ENCODE assay signal across 25 cellular contexts in the genomic region with DNA sequence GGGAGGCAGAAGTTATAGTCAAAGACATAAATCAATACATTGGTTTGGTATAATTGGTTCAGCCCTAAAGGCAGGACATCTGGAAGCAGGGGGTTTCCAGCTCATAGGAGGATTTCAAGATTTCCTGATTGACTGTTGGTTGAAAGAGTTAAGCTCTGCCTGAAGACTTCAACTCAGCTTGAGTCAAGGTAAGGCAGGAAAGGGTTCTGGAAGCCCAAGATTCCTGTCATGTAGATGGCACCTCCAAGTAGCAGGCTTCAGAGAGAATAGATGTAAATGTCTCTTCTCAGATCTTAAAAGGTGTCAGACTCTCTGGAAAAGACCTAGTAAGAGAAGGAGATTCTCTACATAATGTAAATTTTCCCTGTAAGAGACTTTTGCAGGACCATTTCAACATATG.
"Had no signal": no experiment of that assay in that cellular context is flagged by ENCODE, and none has a peak within 500 bp of the region (broad histone marks: within the 10 kb centered on the region; RNA-seq: fewer than 3 reads in every experiment).

No MANE protein-coding gene starts in this region.

- H3K4me3 ChIP-seq: coronary artery, gastrocnemius medialis, heart right ventricle, lung, ovary, right lobe of liver, stomach, thyroid gland, vagina had no signal

- H3K27ac ChIP-seq: coronary artery, gastrocnemius medialis, heart right ventricle, ovary, right lobe of liver, stomach, thyroid gland, vagina had no signal

- DNase-seq: dermis blood vessel endothelial cell; effector memory CD8-positive, alpha-beta T cell; gastrocnemius medialis; heart right ventricle; hippocampal formation; kidney; midbrain; naive thymus-derived CD4-positive, alpha-beta T cell; nephron progenitor cell; occipital lobe; ovary; posterior cingulate gyrus; right lobe of liver; small intestine; stimulated activated CD4-positive, alpha-beta T cell treated with anti-CD3 and anti-CD28 coated beads, Interleukin-15, amount 100 ng/mL, for 24 hours; stimulated activated CD4-positive, alpha-beta T cell treated with anti-CD3 and anti-CD28 coated beads, Interleukin-2, amount 100 ng/mL, for 48 hours; stimulated activated CD8-positive, alpha-beta memory T cell treated with anti-CD3 and anti-CD28 coated beads, Interleukin-4, amount 100 ng/mL, for 48 hours; stimulated activated naive CD4-positive, alpha-beta T cell treated with Interleukin-2 at 50 U/mL for 16 hours; stomach; thyroid gland; trophoblast cell had no signal

- ATAC-seq: effector memory CD8-positive, alpha-beta T cell; gastrocnemius medialis; heart right ventricle; left lobe of liver; naive thymus-derived CD4-positive, alpha-beta T cell; right lobe of liver had no signal

- H3K27me3 ChIP-seq: gastrocnemius medialis, heart right ventricle, ovary, right lobe of liver, stomach, thyroid gland, vagina had no signal

- H3K36me3 ChIP-seq: gastrocnemius medialis, heart right ventricle, ovary, right lobe of liver, stomach, thyroid gland, vagina had no signal

- H3K9me3 ChIP-seq: gastrocnemius medialis, heart right ventricle, ovary, right lobe of liver, stomach, thyroid gland, vagina had no signal

- H3K4me1 ChIP-seq: gastrocnemius medialis, heart right ventricle, right lobe of liver, stomach, thyroid gland had no signal
